ENCODE assay signal across 9 cellular contexts in the genomic region with DNA sequence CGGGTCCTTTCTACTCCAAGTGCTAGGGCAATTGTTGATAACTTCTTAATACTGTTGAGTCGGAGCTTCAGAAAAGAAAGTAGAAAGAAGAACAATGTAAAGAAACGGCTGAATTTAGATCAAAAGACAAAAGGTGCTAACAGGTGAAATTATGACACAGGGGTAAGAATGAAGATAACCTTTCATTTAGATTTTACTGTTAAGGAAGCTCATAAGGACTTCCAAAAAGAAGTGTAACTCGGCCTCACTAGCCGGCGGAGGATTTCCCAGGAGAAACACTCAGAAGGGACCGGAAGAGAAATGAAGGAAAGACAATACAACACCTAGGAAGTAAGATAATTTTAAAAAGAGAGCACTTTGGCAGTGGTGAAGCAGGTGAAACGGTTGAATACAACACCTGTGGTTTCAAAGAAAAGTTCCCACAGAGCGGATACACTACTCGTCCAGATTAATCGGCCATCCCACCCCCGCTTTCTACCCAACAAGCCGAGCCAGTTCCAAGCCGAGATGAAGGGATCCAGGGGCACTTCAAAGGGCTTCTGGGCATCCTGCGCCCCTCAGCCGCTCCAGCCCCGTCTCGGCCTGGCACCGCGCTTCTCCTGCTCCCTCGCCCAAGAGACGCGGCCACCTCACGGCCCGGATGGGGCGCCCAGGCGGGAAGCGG. TPM values are rescaled to one million over a fixed set of nuclear protein-coding genes. Genes with fewer than 3 reads are reported as not detected.
A peak's percentile ranks its signal among the peaks of the same experiment; 100 is the strongest.
DNase-seq lines count a peak whose midpoint lies in the region; ATAC-seq, FAIRE-seq and TF ChIP-seq lines count a peak whose summit lies in the region.
"Had no signal": no experiment of that assay in that cellular context is flagged by ENCODE, and none has a peak within 500 bp of the region (broad histone marks: within the 10 kb centered on the region; RNA-seq: fewer than 3 reads in every experiment).

No MANE protein-coding gene starts in this region.

- FAIRE-seq in urothelium cell line (lab: Jason Lieb, UNC): no peak
- FAIRE-seq: islet of Langerhans had no signal

- peak overlapping the region; percentile 53 for H3K27ac ChIP-seq in OCI-LY3 (ENCODE audit: low read length)

- no peak for TF ChIP-seq CTCF in OCI-LY3 (IDR thresholded peaks at IDR 0.05; ENCODE audit: low read depth, low read length)
- no peak for TF ChIP-seq CTCF in mucosa of descending colon (IDR thresholded peaks at IDR 0.05)

- no peak for DNase-seq in T-helper 2 cell treated with Interferon-gamma antibody and Interleukin-4, amounts not matched to agents 5 μg/mL and 100 μg/mL, for 36 hours (ENCODE audit: low spot score)
- DNase-seq in T-helper 2 cell: no peak
- DNase-seq in mucosa of descending colon: peak in 1 of 3 donors; percentile 44
- no peak for DNase-seq in NCI-H774 (lab: John Stamatoyannopoulos, UW)
- no peak for DNase-seq in urothelium cell line (ENCODE audit: low spot score)

- intact Hi-C loops in mucosa of descending colon (cut with DNase I, micrococcal nuclease): no loop called here

- no peaks in the 10 kb centered on the region for H4K20me1 ChIP-seq in OCI-LY3 (ENCODE audit: insufficient read depth, low read length)

- ATAC-seq in HG02623 (IDR thresholded peaks at IDR 0.05; ENCODE audit: unreplicated experiment) (peak; percentile 34), mucosa of descending colon (peak; percentile 49)

- peaks cover 38% of the 10 kb centered on the region for H3K36me3 Mint-ChIP-seq in T-helper 2 cell treated with Interferon-gamma antibody and Interleukin-4, amounts not matched to agents 5 μg/mL and 100 μg/mL, for 36 hours (ENCODE audit: low read depth)

- H3K36me3 ChIP-seq in OCI-LY3 (replicated peaks; ENCODE audit: low read depth, low read length) (peaks cover 40% of the 10 kb centered on the region), endocrine pancreas (ENCODE audit: control insufficient read depth, insufficient read depth, low read length) (peaks cover 3% of the 10 kb centered on the region), mucosa of descending colon (ENCODE audit: low read depth) (no peaks in the 10 kb centered on the region)

- H3K4me3 Mint-ChIP-seq in T-helper 2 cell treated with Interferon-gamma antibody and Interleukin-4, amounts not matched to agents 5 μg/mL and 100 μg/mL, for 36 hours: peak overlapping the region; percentile 91

- H3K4me1 ChIP-seq in OCI-LY3 (ENCODE audit: low read length) (peaks cover 13% of the 10 kb centered on the region), endocrine pancreas (ENCODE audit: control insufficient read depth, insufficient read depth, low read length) (peaks cover 9% of the 10 kb centered on the region), mucosa of descending colon (ENCODE audit: low read depth) (peaks cover 8% of the 10 kb centered on the region)

- H3K9me3 Mint-ChIP-seq in T-helper 2 cell treated with Interferon-gamma antibody and Interleukin-4, amounts not matched to agents 5 μg/mL and 100 μg/mL, for 36 hours: no peaks in the 10 kb centered on the region

- H3K27me3 ChIP-seq in OCI-LY3 (ENCODE audit: low read depth, low read length) (no peaks in the 10 kb centered on the region), endocrine pancreas (ENCODE audit: control insufficient read depth, insufficient read depth, low read length) (no peaks in the 10 kb centered on the region)

- peaks cover 47% of the 10 kb centered on the region for H3K79me2 ChIP-seq in OCI-LY3 (ENCODE audit: low read length)

- no peaks in the 10 kb centered on the region for H3K9me3 ChIP-seq in OCI-LY3 (ENCODE audit: insufficient read depth, low read length)
- H3K9me3 ChIP-seq in endocrine pancreas (ENCODE audit: control insufficient read depth, low read length): no peaks in the 10 kb centered on the region
- H3K9me3 ChIP-seq in mucosa of descending colon: no peaks in the 10 kb centered on the region

- H3K4me2 ChIP-seq in OCI-LY3 (ENCODE audit: low read length): peak overlapping the region; percentile 81

- H3K27me3 Mint-ChIP-seq in T-helper 2 cell treated with Interferon-gamma antibody and Interleukin-4, amounts not matched to agents 5 μg/mL and 100 μg/mL, for 36 hours (ENCODE audit: low read depth): no peaks in the 10 kb centered on the region

- H2AFZ ChIP-seq in OCI-LY3 (ENCODE audit: low read depth, low read length): peak overlapping the region; percentile 95

- H3K27ac Mint-ChIP-seq in T-helper 2 cell treated with Interferon-gamma antibody and Interleukin-4, amounts not matched to agents 5 μg/mL and 100 μg/mL, for 36 hours: peak overlapping the region; percentile 90

- H3K4me3 ChIP-seq in OCI-LY3 (ENCODE audit: low read length) (peak overlapping the region; percentile 96), endocrine pancreas (ENCODE audit: control insufficient read depth, insufficient read depth, low read length) (peak overlapping the region; percentile 98), mucosa of descending colon (peak overlapping the region; percentile 73)

- peaks cover 25% of the 10 kb centered on the region for H3K4me1 Mint-ChIP-seq in T-helper 2 cell treated with Interferon-gamma antibody and Interleukin-4, amounts not matched to agents 5 μg/mL and 100 μg/mL, for 36 hours (ENCODE audit: low read depth)

- H3K9ac ChIP-seq in OCI-LY3 (ENCODE audit: low read length): peak overlapping the region; percentile 91
- peak overlapping the region; percentile 98 for H3K9ac ChIP-seq in endocrine pancreas (ENCODE audit: control insufficient read depth, insufficient read depth, low read length)

RNA-seq across cellular contexts. Expression of gene PPP2R1B, which starts 0.7 kb away (rescaled TPM):
- total RNA-seq in mucosa of descending colon: 10 to 100 TPM; 28.5 to 48.5 (median 47.0) TPM
